4 cellular contexts compared by ENCODE assay signal in genomic region chr1:31816501-31817441, GRCh38. TPM values are rescaled to one million over a fixed set of nuclear protein-coding genes. Genes with fewer than 3 reads are reported as not detected.
"Had no signal": no experiment of that assay in that cellular context is flagged by ENCODE, and none has a peak within 500 bp of the region (broad histone marks: within the 10 kb centered on the region; RNA-seq: fewer than 3 reads in every experiment).

No MANE protein-coding gene starts in this region.

RNA-seq across cellular contexts. Expression of gene SPOCD1, which starts 0.9 kb away (rescaled TPM):
- total RNA-seq: activated CD8-positive, alpha-beta memory T cell treated with anti-CD3 and anti-CD28 coated beads for 36 hours; cerebellum; occipital lobe; temporal lobe had no signal
